Comparison of ENCODE assay signal across 8 cellular contexts in the genomic region with DNA sequence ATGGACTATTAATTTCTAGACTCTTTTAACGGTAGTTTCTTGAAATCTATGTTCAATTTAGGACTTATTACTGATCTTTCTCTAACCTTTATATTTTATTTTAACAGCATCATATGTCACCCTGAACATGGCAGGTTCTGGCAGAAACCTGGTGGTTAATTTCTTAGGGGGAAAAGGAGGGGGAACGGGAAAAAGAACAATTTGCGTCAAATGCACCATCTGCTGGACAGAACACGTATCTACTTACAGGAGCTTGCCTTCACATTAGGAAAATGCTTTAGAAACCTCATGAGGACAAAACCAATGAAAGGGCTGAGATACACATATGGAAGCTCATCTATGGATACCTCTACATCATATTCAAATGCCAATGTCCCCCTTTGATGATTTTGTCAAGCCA.
DNase-seq lines count a peak whose midpoint lies in the region; ATAC-seq, FAIRE-seq and TF ChIP-seq lines count a peak whose summit lies in the region.

No MANE protein-coding gene starts in this region.

- peak in 1 of 2 experiments; percentile 40 for DNase-seq in A549 (ENCODE audit: low read depth in 1 of 2, low spot score in 1 of 2)
- peak; percentile 28 for DNase-seq in NCI-H2029 treated with DMSO at 0.1 percent for 48 hours (lab: John Stamatoyannopoulos, UW)
- DNase-seq in chondrocyte (ENCODE audit: low spot score) = no peak
- peak; percentile 81 for DNase-seq in pons (ENCODE audit: low spot score)
- no peak for DNase-seq in activated T-cell treated with anti-CD3 and anti-CD28 coated beads, Interleukin-2, amount 50 U/mL, for 48 hours
- no peak for DNase-seq in GOT3 (lab: John Stamatoyannopoulos, UW)
- no peak for DNase-seq in OCI-M2 (lab: John Stamatoyannopoulos, UW; ENCODE audit: unreplicated experiment)

- H3K27ac ChIP-seq in A549 = no peak overlapping the region

- peaks cover 7% of the 10 kb centered on the region for H3K27me3 Mint-ChIP-seq in chondrocyte (ENCODE audit: low read depth)

- no peak overlapping the region for H3K4me3 Mint-ChIP-seq in chondrocyte (ENCODE audit: unreplicated experiment)

- POLR2A ChIA-PET in A549 (lab: Yijun Ruan, JAX) = interaction anchor here (1.2 kb wide), 1 partner anchor 924 kb away, joined by 3 read pairs; no protein-coding TSS in a partner anchor

- no peak overlapping the region for H3K4me3 ChIP-seq in A549

- no peaks in the 10 kb centered on the region for H3K9me3 Mint-ChIP-seq in chondrocyte (ENCODE audit: low read depth)

- no peak for TF ChIP-seq EP300 in A549 (IDR thresholded peaks at IDR 0.05)

- no peaks in the 10 kb centered on the region for H3K4me1 Mint-ChIP-seq in chondrocyte (ENCODE audit: low read depth)

- H3K9me3 ChIP-seq in A549 = no peaks in the 10 kb centered on the region

- ATAC-seq in A549 (peak in 1 of 2 experiments; percentile 55; a peak in 4 of 6 replicates), GM18867 (IDR thresholded peaks at IDR 0.05; ENCODE audit: unreplicated experiment) (peak; percentile 64)

- H3K4me1 ChIP-seq in A549 = no peaks in the 10 kb centered on the region

- FAIRE-seq in A549 (lab: Jason Lieb, UNC) = no peak

- 4% methylated on average over 4 of the region's 4 CpGs for WGBS in A549 (ENCODE audit: missing lambda C conversion rate)

- TF ChIP-seq RAD21 in A549 (conservative IDR thresholded peaks at IDR 0.05 in 1 of 2, IDR thresholded peaks at IDR 0.05 in 1 of 2) = peak; percentile 16 to 38; a peak in 2 of 5 replicates

- TF ChIP-seq POLR2A in A549 (IDR thresholded peaks at IDR 0.05; ENCODE audit: low read length) = no peak

- CTCF ChIA-PET in A549 (lab: Yijun Ruan, JAX) = interaction anchor here (0.9 to 1.7 kb wide), 5 partner anchors 9 to 929 kb away, joined by 3 to 5 read pairs (median 4); no protein-coding TSS in a partner anchor

- H3K27ac Mint-ChIP-seq in chondrocyte (ENCODE audit: unreplicated experiment) = no peak overlapping the region

- H3K4me2 ChIP-seq in A549 = no peak overlapping the region

- H3K36me3 Mint-ChIP-seq in chondrocyte (ENCODE audit: low read depth) = no peaks in the 10 kb centered on the region

- peak; percentile 32 for TF ChIP-seq CTCF in A549 (IDR thresholded peaks at IDR 0.05)
- peak; percentile 79 for TF ChIP-seq CTCF in chondrocyte (IDR thresholded peaks at IDR 0.05)

TF ChIP-seq in A549, 52 proteins besides CTCF, POLR2A, EP300 and RAD21:
- TF ChIP-seq SMC3 (IDR thresholded peaks at IDR 0.05) (peak; percentile 50), PHF8 (IDR thresholded peaks at IDR 0.05; ENCODE audit: borderline replicate concordance, low read depth) (no peak), RNF2 (IDR thresholded peaks at IDR 0.05; ENCODE audit: borderline replicate concordance, low read depth) (no peak), TFCP2L1 (CRISPR knock-in tag; IDR thresholded peaks at IDR 0.05) (no peak)
- TF ChIP-seq, protein P1, sequence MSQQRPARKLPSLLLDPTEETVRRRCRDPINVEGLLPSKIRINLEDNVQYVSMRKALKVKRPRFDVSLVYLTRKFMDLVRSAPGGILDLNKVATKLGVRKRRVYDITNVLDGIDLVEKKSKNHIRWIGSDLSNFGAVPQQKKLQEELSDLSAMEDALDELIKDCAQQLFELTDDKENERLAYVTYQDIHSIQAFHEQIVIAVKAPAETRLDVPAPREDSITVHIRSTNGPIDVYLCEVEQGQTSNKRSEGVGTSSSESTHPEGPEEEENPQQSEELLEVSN (IDR thresholded peaks at IDR 0.05; ENCODE audit: borderline replicate concordance, low read depth) = no peak
- TF ChIP-seq, protein P2, sequence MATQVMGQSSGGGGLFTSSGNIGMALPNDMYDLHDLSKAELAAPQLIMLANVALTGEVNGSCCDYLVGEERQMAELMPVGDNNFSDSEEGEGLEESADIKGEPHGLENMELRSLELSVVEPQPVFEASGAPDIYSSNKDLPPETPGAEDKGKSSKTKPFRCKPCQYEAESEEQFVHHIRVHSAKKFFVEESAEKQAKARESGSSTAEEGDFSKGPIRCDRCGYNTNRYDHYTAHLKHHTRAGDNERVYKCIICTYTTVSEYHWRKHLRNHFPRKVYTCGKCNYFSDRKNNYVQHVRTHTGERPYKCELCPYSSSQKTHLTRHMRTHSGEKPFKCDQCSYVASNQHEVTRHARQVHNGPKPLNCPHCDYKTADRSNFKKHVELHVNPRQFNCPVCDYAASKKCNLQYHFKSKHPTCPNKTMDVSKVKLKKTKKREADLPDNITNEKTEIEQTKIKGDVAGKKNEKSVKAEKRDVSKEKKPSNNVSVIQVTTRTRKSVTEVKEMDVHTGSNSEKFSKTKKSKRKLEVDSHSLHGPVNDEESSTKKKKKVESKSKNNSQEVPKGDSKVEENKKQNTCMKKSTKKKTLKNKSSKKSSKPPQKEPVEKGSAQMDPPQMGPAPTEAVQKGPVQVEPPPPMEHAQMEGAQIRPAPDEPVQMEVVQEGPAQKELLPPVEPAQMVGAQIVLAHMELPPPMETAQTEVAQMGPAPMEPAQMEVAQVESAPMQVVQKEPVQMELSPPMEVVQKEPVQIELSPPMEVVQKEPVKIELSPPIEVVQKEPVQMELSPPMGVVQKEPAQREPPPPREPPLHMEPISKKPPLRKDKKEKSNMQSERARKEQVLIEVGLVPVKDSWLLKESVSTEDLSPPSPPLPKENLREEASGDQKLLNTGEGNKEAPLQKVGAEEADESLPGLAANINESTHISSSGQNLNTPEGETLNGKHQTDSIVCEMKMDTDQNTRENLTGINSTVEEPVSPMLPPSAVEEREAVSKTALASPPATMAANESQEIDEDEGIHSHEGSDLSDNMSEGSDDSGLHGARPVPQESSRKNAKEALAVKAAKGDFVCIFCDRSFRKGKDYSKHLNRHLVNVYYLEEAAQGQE (IDR thresholded peaks at IDR 0.05) = no peak
- TF ChIP-seq, protein P3, sequence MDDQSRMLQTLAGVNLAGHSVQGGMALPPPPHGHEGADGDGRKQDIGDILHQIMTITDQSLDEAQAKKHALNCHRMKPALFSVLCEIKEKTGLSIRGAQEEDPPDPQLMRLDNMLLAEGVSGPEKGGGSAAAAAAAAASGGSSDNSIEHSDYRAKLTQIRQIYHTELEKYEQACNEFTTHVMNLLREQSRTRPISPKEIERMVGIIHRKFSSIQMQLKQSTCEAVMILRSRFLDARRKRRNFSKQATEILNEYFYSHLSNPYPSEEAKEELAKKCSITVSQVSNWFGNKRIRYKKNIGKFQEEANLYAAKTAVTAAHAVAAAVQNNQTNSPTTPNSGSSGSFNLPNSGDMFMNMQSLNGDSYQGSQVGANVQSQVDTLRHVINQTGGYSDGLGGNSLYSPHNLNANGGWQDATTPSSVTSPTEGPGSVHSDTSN (IDR thresholded peaks at IDR 0.05) = no peak

Comparison
In these comparisons a context has a peak if more than half of its experiments do, and no peak if none do; other contexts are left out.
1. DNase-seq: peak in NCI-H2029 treated with DMSO at 0.1 percent for 48 hours (single experiment) and pons (single experiment); none in chondrocyte (single experiment), activated T-cell treated with anti-CD3 and anti-CD28 coated beads, Interleukin-2, amount 50 U/mL, for 48 hours (0 of 2), GOT3 (single experiment) and OCI-M2 (single experiment).